Comparison of ENCODE assay signal across 30 cellular contexts in genomic region chr3:173258721-173259120, GRCh38.
"Had no signal": no experiment of that assay in that cellular context is flagged by ENCODE, and none has a peak within 500 bp of the region (broad histone marks: within the 10 kb centered on the region; RNA-seq: fewer than 3 reads in every experiment).

No MANE protein-coding gene starts in this region.

- H3K27ac Mint-ChIP-seq: dendritic cell treated with granulocyte-macrophage colony-stimulating factor and Interleukin-4, amounts not matched to agents 40 ng/mL and 50 ng/mL, for 4 days; immature natural killer cell; memory B cell had no signal

- H2AFZ ChIP-seq: hepatocyte had no signal

- H3K4me1 ChIP-seq: colonic mucosa, esophagus squamous epithelium, gastrocnemius medialis, left lung had no signal

- H3K4me3 ChIP-seq: colonic mucosa, dorsolateral prefrontal cortex, esophagus squamous epithelium, gastrocnemius medialis, heart left ventricle, hepatocyte, left lung, lung had no signal

- H3K4me2 ChIP-seq: hepatocyte had no signal

- FAIRE-seq: kidney had no signal

- ATAC-seq: esophagus mucosa, gastrocnemius medialis, left colon, left lung, left ventricle myocardium superior had no signal

- H3K4me3 Mint-ChIP-seq: dendritic cell treated with granulocyte-macrophage colony-stimulating factor and Interleukin-4, amounts not matched to agents 40 ng/mL and 50 ng/mL, for 4 days; immature natural killer cell; memory B cell had no signal

- H3K27me3 Mint-ChIP-seq: dendritic cell treated with granulocyte-macrophage colony-stimulating factor and Interleukin-4, amounts not matched to agents 40 ng/mL and 50 ng/mL, for 4 days; memory B cell had no signal

- DNase-seq: cerebellar nuclear complex; colonic mucosa; cortex of kidney; dorsolateral prefrontal cortex; effector CD4-positive, alpha-beta T cell; effector memory CD4-positive, alpha-beta T cell; erythroblast; esophagus squamous epithelium; foreskin fibroblast; foreskin melanocyte; gastrocnemius medialis; glutamatergic neuron; heart left ventricle; hypothalamus; immature natural killer cell; islet precursor cell; kidney; kidney glomerular epithelial cell; left colon; left lung; left ventricle myocardium superior; mammary epithelial cell; mesendoderm; midbrain had no signal

- H3K27ac ChIP-seq: colonic mucosa, dorsolateral prefrontal cortex, epithelial cell of prostate, esophagus squamous epithelium, gastrocnemius medialis, heart left ventricle, hepatocyte, left lung had no signal

- H3K79me2 ChIP-seq: hepatocyte had no signal

- H3K27me3 ChIP-seq: colonic mucosa, dorsolateral prefrontal cortex, esophagus squamous epithelium, gastrocnemius medialis, heart left ventricle, hepatocyte, left lung had no signal

- H3K4me1 Mint-ChIP-seq: immature natural killer cell, memory B cell had no signal

- H3K36me3 ChIP-seq: colonic mucosa, esophagus squamous epithelium, gastrocnemius medialis, heart left ventricle, left lung had no signal

- H3K9me3 ChIP-seq: colonic mucosa, esophagus squamous epithelium, gastrocnemius medialis had no signal

- H3K9me3 Mint-ChIP-seq: memory B cell had no signal

- H3K36me3 Mint-ChIP-seq: immature natural killer cell, memory B cell had no signal
